8 cellular contexts compared by ENCODE assay signal in the genomic region with DNA sequence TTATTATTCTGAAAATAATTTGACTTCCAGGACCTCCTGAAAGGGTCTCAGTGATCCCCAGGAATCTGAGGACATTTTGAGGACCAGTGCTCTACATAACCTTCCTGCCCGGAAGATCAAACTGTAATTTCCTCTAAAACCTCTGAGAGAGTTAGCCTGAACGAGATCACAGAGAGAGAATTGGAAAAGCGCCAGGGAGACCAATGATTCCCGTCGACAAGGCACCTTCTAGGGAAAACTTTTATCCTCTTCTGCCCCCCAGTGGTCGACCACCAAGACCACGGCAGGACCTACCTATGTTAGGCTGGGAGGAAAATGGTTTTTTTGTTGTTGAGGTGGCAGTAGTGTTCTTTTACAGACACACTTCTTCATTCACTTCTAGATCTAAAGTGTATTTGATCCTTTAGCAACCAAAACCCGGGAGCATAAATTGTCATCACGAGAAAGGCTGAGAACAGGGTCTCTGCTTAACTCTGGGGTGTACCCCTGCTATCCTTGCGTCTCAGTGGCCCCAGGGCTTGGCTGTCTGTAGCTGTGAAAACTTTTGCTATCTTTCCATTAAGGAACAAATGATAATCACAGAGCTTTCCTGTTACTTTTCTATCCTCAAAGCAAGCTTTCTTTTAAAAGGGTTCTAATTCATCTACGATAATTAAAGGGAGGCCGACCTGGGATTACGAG.
DNase-seq lines count a peak whose midpoint lies in the region; ATAC-seq and TF ChIP-seq lines count a peak whose summit lies in the region.

No MANE protein-coding gene starts in this region.

- DNase-seq in DMS53 treated with DMSO at 0.1 percent for 48 hours (lab: John Stamatoyannopoulos, UW; ENCODE audit: unreplicated experiment) = peak; percentile 59
- peak; percentile 78 for DNase-seq in LoVo (ENCODE audit: low spot score)
- DNase-seq in RWPE2 (ENCODE audit: low spot score) = no peak
- peak; percentile 71 for DNase-seq in brain pericyte (ENCODE audit: low read depth, low spot score)
- DNase-seq in iPS-NIHi11 (ENCODE audit: low spot score) = peak; percentile 89
- DNase-seq in stimulated activated CD4-positive, alpha-beta T cell treated with anti-CD3 and anti-CD28 coated beads, Interleukin-12 subunit alpha, Interleukin-12 subunit beta, amount 100 ng/mL, for 24 hours (ENCODE audit: low read depth in 2 of 2) = peak; percentile 17 to 37

- H3K9me3 ChIP-seq in RWPE2 (ENCODE audit: severe bottlenecking) = peaks cover 8% of the 10 kb centered on the region

- H3K27me3 ChIP-seq in RWPE2 (ENCODE audit: insufficient read depth, poor library complexity, severe bottlenecking) = no peaks in the 10 kb centered on the region

- no peak overlapping the region for H3K27ac ChIP-seq in RWPE2 (ENCODE audit: poor library complexity, severe bottlenecking)

- H3K4me3 ChIP-seq in RWPE2 (ENCODE audit: severe bottlenecking) = no peak overlapping the region

- no peaks in the 10 kb centered on the region for H3K4me1 ChIP-seq in RWPE2 (ENCODE audit: insufficient read depth, poor library complexity, severe bottlenecking)

- ATAC-seq in RWPE2 (ENCODE audit: low read depth) (peak; percentile 96), GM21529 (IDR thresholded peaks at IDR 0.05; ENCODE audit: unreplicated experiment) (no peak), HG03432 (IDR thresholded peaks at IDR 0.05; ENCODE audit: unreplicated experiment) (no peak)

- H3K36me3 ChIP-seq in RWPE2 (ENCODE audit: low read depth) = no peaks in the 10 kb centered on the region

- TF ChIP-seq CTCF in RWPE2 (IDR thresholded peaks at IDR 0.05; ENCODE audit: poor library complexity, severe bottlenecking) = peak; percentile 88
